In genomic region chr20:47748851-47749250, GRCh38 we compare ENCODE assay signal across 11 cellular contexts. TPM values are rescaled to one million over a fixed set of nuclear protein-coding genes. Genes with fewer than 3 reads are reported as not detected.
DNase-seq lines count a peak whose midpoint lies in the region; ATAC-seq and TF ChIP-seq lines count a peak whose summit lies in the region.
"Had no signal": no experiment of that assay in that cellular context is flagged by ENCODE, and none has a peak within 500 bp of the region (broad histone marks: within the 10 kb centered on the region; RNA-seq: fewer than 3 reads in every experiment).

No MANE protein-coding gene starts in this region.

- DNase-seq in heart left ventricle, result no peak
- DNase-seq in right atrium auricular region (ENCODE audit: low spot score), result no peak
- peak; percentile 78 for DNase-seq in NOMO-1 treated with DMSO at 0.1 percent for 48 hours (lab: John Stamatoyannopoulos, UW; ENCODE audit: unreplicated experiment)
- no peak for DNase-seq in esophagus squamous epithelium (lab: John Stamatoyannopoulos, UW)
- no peak for DNase-seq in upper lobe of right lung
- DNase-seq in dorsolateral prefrontal cortex, result no peak
- DNase-seq in activated T-helper 2 cell treated with anti-CD3 and anti-CD28 coated beads, Interferon-gamma antibody, Interleukin-2, Interleukin-4, amounts not matched to agents 10 μg/mL and 5 μg/mL and 100 μg/mL, durations not matched to agents 14 hours and 24 hours and 36 hours (ENCODE audit: low spot score), result no peak
- no peak for DNase-seq in activated naive CD4-positive, alpha-beta T cell treated with Interleukin-2 at 50 U/mL for 16 hours

- no peak overlapping the region for H3K4me3 Mint-ChIP-seq in activated T-helper 2 cell treated with anti-CD3 and anti-CD28 coated beads, Interferon-gamma antibody, Interleukin-2, Interleukin-4, amounts not matched to agents 10 μg/mL and 5 μg/mL and 100 μg/mL, durations not matched to agents 14 hours and 24 hours and 36 hours (ENCODE audit: low read depth)
- H3K4me3 Mint-ChIP-seq: WTC11 had no signal

- peaks cover 7% of the 10 kb centered on the region for H3K27me3 Mint-ChIP-seq in activated T-helper 2 cell treated with anti-CD3 and anti-CD28 coated beads, Interferon-gamma antibody, Interleukin-2, Interleukin-4, amounts not matched to agents 10 μg/mL and 5 μg/mL and 100 μg/mL, durations not matched to agents 14 hours and 24 hours and 36 hours (ENCODE audit: low read depth)

- no peak overlapping the region for H3K4me3 ChIP-seq in heart left ventricle
- H3K4me3 ChIP-seq in right atrium auricular region, result no peak overlapping the region
- no peak overlapping the region for H3K4me3 ChIP-seq in esophagus squamous epithelium
- H3K4me3 ChIP-seq in upper lobe of right lung, result no peak overlapping the region
- no peak overlapping the region for H3K4me3 ChIP-seq in dorsolateral prefrontal cortex
- H3K4me3 ChIP-seq: smooth muscle cell had no signal

- peaks cover 0 to 26% (median 14%) of the 10 kb centered on the region in 12 donors for H3K4me1 ChIP-seq in heart left ventricle
- H3K4me1 ChIP-seq in right atrium auricular region, result peaks cover 0 to 16% of the 10 kb centered on the region in 2 donors
- H3K4me1 ChIP-seq in esophagus squamous epithelium, result peaks cover 0 to 33% (median 11%) of the 10 kb centered on the region in 3 donors
- peaks cover 14% of the 10 kb centered on the region for H3K4me1 ChIP-seq in upper lobe of right lung

- H3K9me3 Mint-ChIP-seq in activated T-helper 2 cell treated with anti-CD3 and anti-CD28 coated beads, Interferon-gamma antibody, Interleukin-2, Interleukin-4, amounts not matched to agents 10 μg/mL and 5 μg/mL and 100 μg/mL, durations not matched to agents 14 hours and 24 hours and 36 hours, result no peaks in the 10 kb centered on the region
- H3K9me3 Mint-ChIP-seq: WTC11 had no signal

- intact Hi-C loops in heart left ventricle (cut with DNase I) (no loop called here), esophagus squamous epithelium (cut with DNase I) (no loop called here), upper lobe of right lung (cut with DNase I) (no loop called here), dorsolateral prefrontal cortex (cut with DNase I) (no loop called here)
- intact Hi-C loops in activated T-helper 2 cell treated with anti-CD3 and anti-CD28 coated beads, Interferon-gamma antibody, Interleukin-2, Interleukin-4, amounts not matched to agents 10 μg/mL and 5 μg/mL and 100 μg/mL, durations not matched to agents 14 hours and 24 hours and 36 hours (cut with micrococcal nuclease), result no loop called here

- H3K4me1 Mint-ChIP-seq in activated T-helper 2 cell treated with anti-CD3 and anti-CD28 coated beads, Interferon-gamma antibody, Interleukin-2, Interleukin-4, amounts not matched to agents 10 μg/mL and 5 μg/mL and 100 μg/mL, durations not matched to agents 14 hours and 24 hours and 36 hours (ENCODE audit: low read depth), result peaks cover 8% of the 10 kb centered on the region

- TF ChIP-seq CTCF in heart left ventricle (IDR thresholded peaks at IDR 0.05) (no peak), right atrium auricular region (IDR thresholded peaks at IDR 0.05) (no peak), esophagus squamous epithelium (IDR thresholded peaks at IDR 0.05) (no peak), upper lobe of right lung (IDR thresholded peaks at IDR 0.05) (no peak), dorsolateral prefrontal cortex (IDR thresholded peaks at IDR 0.05 in 54 of 56, conservative IDR thresholded peaks at IDR 0.05 in 2 of 56; ENCODE audit: low read depth in 1 of 56, partially characterized antibody in 56 of 56) (no peak)

- no peaks in the 10 kb centered on the region for H3K9me3 ChIP-seq in heart left ventricle
- H3K9me3 ChIP-seq in right atrium auricular region, result no peaks in the 10 kb centered on the region
- no peaks in the 10 kb centered on the region for H3K9me3 ChIP-seq in esophagus squamous epithelium
- no peaks in the 10 kb centered on the region for H3K9me3 ChIP-seq in upper lobe of right lung

- no peak for TF ChIP-seq POLR2A in heart left ventricle (IDR thresholded peaks at IDR 0.05)
- no peak for TF ChIP-seq POLR2A in esophagus squamous epithelium (IDR thresholded peaks at IDR 0.05)

- peak in 3 of 4 donors; percentile 10 to 63 (median 23) for ATAC-seq in heart left ventricle
- ATAC-seq in upper lobe of right lung, result peak; percentile 55
- ATAC-seq: esophagus mucosa, WTC11 had no signal

- no peaks in the 10 kb centered on the region for H3K36me3 Mint-ChIP-seq in activated T-helper 2 cell treated with anti-CD3 and anti-CD28 coated beads, Interferon-gamma antibody, Interleukin-2, Interleukin-4, amounts not matched to agents 10 μg/mL and 5 μg/mL and 100 μg/mL, durations not matched to agents 14 hours and 24 hours and 36 hours (ENCODE audit: low read depth)
- H3K36me3 Mint-ChIP-seq: WTC11 had no signal

- H3K36me3 ChIP-seq in heart left ventricle (peaks cover 0 to 14% (median 0%) of the 10 kb centered on the region in 9 donors), right atrium auricular region (no peaks in the 10 kb centered on the region), esophagus squamous epithelium (peaks cover 0 to 93% (median 4%) of the 10 kb centered on the region in 3 donors), upper lobe of right lung (no peaks in the 10 kb centered on the region)

- 67 to 75% (median 71%) methylated on average over 5 of the region's 5 CpGs for WGBS in heart left ventricle, 4 donors
- 50 to 58% methylated on average over 5 of the region's 5 CpGs for WGBS in esophagus squamous epithelium, 2 donors

- no peak overlapping the region for H3K27ac Mint-ChIP-seq in activated T-helper 2 cell treated with anti-CD3 and anti-CD28 coated beads, Interferon-gamma antibody, Interleukin-2, Interleukin-4, amounts not matched to agents 10 μg/mL and 5 μg/mL and 100 μg/mL, durations not matched to agents 14 hours and 24 hours and 36 hours
- H3K27ac Mint-ChIP-seq: WTC11 had no signal

- H3K27ac ChIP-seq in heart left ventricle, result peak overlapping the region in 11 of 12 donors; percentile 2 to 59 (median 26)
- H3K27ac ChIP-seq in right atrium auricular region, result peak overlapping the region in 1 of 2 donors; percentile 53
- H3K27ac ChIP-seq in esophagus squamous epithelium, result peak overlapping the region in 3 of 4 donors; percentile 21 to 59 (median 50)
- H3K27ac ChIP-seq in upper lobe of right lung, result peak overlapping the region; percentile 8
- H3K27ac ChIP-seq in dorsolateral prefrontal cortex, result peak overlapping the region in 7 of 59 donors; percentile 3 to 69 (median 17)

- H3K27me3 ChIP-seq in heart left ventricle, result no peaks in the 10 kb centered on the region
- H3K27me3 ChIP-seq in right atrium auricular region, result no peaks in the 10 kb centered on the region
- no peaks in the 10 kb centered on the region for H3K27me3 ChIP-seq in esophagus squamous epithelium
- H3K27me3 ChIP-seq in upper lobe of right lung, result no peaks in the 10 kb centered on the region
- peaks cover 0 to 2% (median 0%) of the 10 kb centered on the region in 45 donors for H3K27me3 ChIP-seq in dorsolateral prefrontal cortex

RNA-seq across cellular contexts. Expression of gene SULF2, which starts 36.4 kb away (rescaled TPM):
- total RNA-seq in heart left ventricle (10 to 100 TPM; 16.7 to 51.5 (median 33.6) TPM), right atrium auricular region (10 to 100 TPM; 33.7 to 57.8 TPM), esophagus squamous epithelium (100 to 1,000 TPM in 2 of 4 donors, 10 to 100 TPM in 2; 31.5 to 182 (median 94.4) TPM), upper lobe of right lung (52.8 TPM), dorsolateral prefrontal cortex (10 to 100 TPM; 30.3 to 95.1 (median 57.4) TPM)
- 10 to 100 TPM; 16.9 to 26.0 TPM for polyA plus RNA-seq in heart left ventricle
- 0.48 and 1.7 TPM in 2 replicates for total RNA-seq in activated T-helper 2 cell treated with anti-CD3 and anti-CD28 coated beads, Interferon-gamma antibody, Interleukin-2, Interleukin-4, amounts not matched to agents 10 μg/mL and 5 μg/mL and 100 μg/mL, durations not matched to agents 14 hours and 24 hours and 36 hours
